15 cellular contexts compared by ENCODE assay signal in the genomic region with DNA sequence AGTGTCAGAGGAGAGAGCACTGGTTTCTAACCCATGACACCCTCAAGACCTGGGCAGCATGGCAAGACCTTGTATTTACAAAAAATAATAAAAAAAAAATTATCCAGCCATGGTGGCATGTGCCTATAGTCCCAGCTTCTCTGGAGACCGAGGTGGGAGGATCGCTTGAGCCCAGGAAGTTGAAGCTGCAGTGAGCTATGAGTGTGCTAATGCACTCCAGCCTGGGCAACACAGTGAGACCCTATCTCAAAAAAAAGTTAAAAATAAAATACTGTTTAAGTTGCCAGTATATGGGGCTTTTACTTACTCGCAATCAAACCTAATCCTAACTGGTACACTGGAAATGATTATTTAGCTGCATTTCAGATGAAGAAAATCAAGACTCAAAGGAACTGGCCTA. TPM values are rescaled to one million over a fixed set of nuclear protein-coding genes. Genes with fewer than 3 reads are reported as not detected.
DNase-seq lines count a peak whose midpoint lies in the region; ATAC-seq and TF ChIP-seq lines count a peak whose summit lies in the region.
"Had no signal": no experiment of that assay in that cellular context is flagged by ENCODE, and none has a peak within 500 bp of the region (broad histone marks: within the 10 kb centered on the region; RNA-seq: fewer than 3 reads in every experiment).

No MANE protein-coding gene starts in this region.

- no peak overlapping the region for H3K4me3 ChIP-seq in BLaER1 treated with 17β-estradiol and CSF1 and Interleukin-3, amounts not matched to agents 10 nM and 100 nM
- no peak overlapping the region for H3K4me3 ChIP-seq in Karpas-422 (ENCODE audit: low read length)
- H3K4me3 ChIP-seq in prostate gland: no peak overlapping the region
- no peak overlapping the region for H3K4me3 ChIP-seq in neural progenitor cell
- H3K4me3 ChIP-seq: GM23248 had no signal

- H2AFZ ChIP-seq in Karpas-422 (ENCODE audit: low read length) (no peak overlapping the region), neural progenitor cell (replicated peaks) (no peak overlapping the region)
- H2AFZ ChIP-seq: GM23248 had no signal

- H3K4me3 Mint-ChIP-seq in activated B cell treated with CpG ODN at 0.5 μM for 24 hours (no peak overlapping the region), neural progenitor cell (no peak overlapping the region)
- no peak overlapping the region for H3K4me3 Mint-ChIP-seq in stimulated activated memory B cell treated with anti-CD40 and anti-IgM and Interleukin-4, amounts not matched to agents 10 μg/mL and 1 μg/mL and 100 μg/mL, for 72 hours
- H3K4me3 Mint-ChIP-seq: CD8-positive, alpha-beta memory T cell had no signal

- H3F3A ChIP-seq in neural progenitor cell (ENCODE audit: low read depth): no peaks in the 10 kb centered on the region

- no peaks in the 10 kb centered on the region for H3K27me3 ChIP-seq in BLaER1 treated with 17β-estradiol and CSF1 and Interleukin-3, amounts not matched to agents 10 nM and 100 nM
- H3K27me3 ChIP-seq in Karpas-422 (ENCODE audit: low read length): no peaks in the 10 kb centered on the region
- H3K27me3 ChIP-seq in prostate gland (replicated peaks; ENCODE audit: insufficient read depth): no peaks in the 10 kb centered on the region
- H3K27me3 ChIP-seq in neural progenitor cell: no peaks in the 10 kb centered on the region

- peak overlapping the region in 4 of 11 experiments; percentile 64 to 88 (median 77); a peak in 5 of 22 replicates for H3K9ac ChIP-seq in BLaER1 treated with 17β-estradiol and CSF1 and Interleukin-3, amounts not matched to agents 10 nM and 100 nM
- H3K9ac ChIP-seq in Karpas-422 (ENCODE audit: low read length) (no peak overlapping the region), neural progenitor cell (no peak overlapping the region)
- H3K9ac ChIP-seq: GM23248 had no signal

- TF ChIP-seq POLR2A in prostate gland (IDR thresholded peaks at IDR 0.05): no peak

- H3K4me1 Mint-ChIP-seq in activated B cell treated with CpG ODN at 0.5 μM for 24 hours (peaks cover 93% of the 10 kb centered on the region), neural progenitor cell (peaks cover 6% of the 10 kb centered on the region)
- peaks cover 93% of the 10 kb centered on the region for H3K4me1 Mint-ChIP-seq in stimulated activated memory B cell treated with anti-CD40 and anti-IgM and Interleukin-4, amounts not matched to agents 10 μg/mL and 1 μg/mL and 100 μg/mL, for 72 hours

- CTCF ChIA-PET in activated B cell treated with CpG ODN at 0.5 μM for 24 hours (lab: Charles Lee): interaction anchor here (1.5 kb wide), 1 partner anchor 12 kb away, joined by 4 read pairs; no protein-coding TSS in a partner anchor

- H3K27ac Mint-ChIP-seq in activated B cell treated with CpG ODN at 0.5 μM for 24 hours (peak overlapping the region; percentile 5), neural progenitor cell (no peak overlapping the region)
- peak overlapping the region; percentile 88 for H3K27ac Mint-ChIP-seq in stimulated activated memory B cell treated with anti-CD40 and anti-IgM and Interleukin-4, amounts not matched to agents 10 μg/mL and 1 μg/mL and 100 μg/mL, for 72 hours
- H3K27ac Mint-ChIP-seq: CD8-positive, alpha-beta memory T cell had no signal

- peaks cover 81 to 97% (median 86%) of the 10 kb centered on the region in 10 experiments for H3K4me1 ChIP-seq in BLaER1 treated with 17β-estradiol and CSF1 and Interleukin-3, amounts not matched to agents 10 nM and 100 nM
- peaks cover 51% of the 10 kb centered on the region for H3K4me1 ChIP-seq in Karpas-422 (ENCODE audit: low read length)
- H3K4me1 ChIP-seq in prostate gland (replicated peaks): no peaks in the 10 kb centered on the region
- peaks cover 4% of the 10 kb centered on the region for H3K4me1 ChIP-seq in neural progenitor cell
- H3K4me1 ChIP-seq: BE2C had no signal

- WGBS in prostate gland: 95% methylated on average over 3 of the region's 3 CpGs

- H3K27me3 Mint-ChIP-seq in activated B cell treated with CpG ODN at 0.5 μM for 24 hours (no peaks in the 10 kb centered on the region), neural progenitor cell (ENCODE audit: insufficient read depth, low read depth) (no peaks in the 10 kb centered on the region)
- H3K27me3 Mint-ChIP-seq in stimulated activated memory B cell treated with anti-CD40 and anti-IgM and Interleukin-4, amounts not matched to agents 10 μg/mL and 1 μg/mL and 100 μg/mL, for 72 hours: no peaks in the 10 kb centered on the region
- H3K27me3 Mint-ChIP-seq: IgD-negative memory B cell had no signal

- H3K4me2 ChIP-seq in BLaER1 treated with 17β-estradiol and CSF1 and Interleukin-3, amounts not matched to agents 10 nM and 100 nM: peak overlapping the region; percentile 66 to 93 (median 87)
- peak overlapping the region; percentile 20 for H3K4me2 ChIP-seq in Karpas-422 (ENCODE audit: low read depth, low read length, poor library complexity, severe bottlenecking)
- no peak overlapping the region for H3K4me2 ChIP-seq in neural progenitor cell

- H3K9me3 Mint-ChIP-seq in activated B cell treated with CpG ODN at 0.5 μM for 24 hours: no peaks in the 10 kb centered on the region
- H3K9me3 Mint-ChIP-seq in stimulated activated memory B cell treated with anti-CD40 and anti-IgM and Interleukin-4, amounts not matched to agents 10 μg/mL and 1 μg/mL and 100 μg/mL, for 72 hours: no peaks in the 10 kb centered on the region
- no peaks in the 10 kb centered on the region for H3K9me3 Mint-ChIP-seq in neural progenitor cell
- H3K9me3 Mint-ChIP-seq: CD8-positive, alpha-beta memory T cell; IgD-negative memory B cell had no signal

- H3K36me3 Mint-ChIP-seq in activated B cell treated with CpG ODN at 0.5 μM for 24 hours (ENCODE audit: low read depth): no peaks in the 10 kb centered on the region
- H3K36me3 Mint-ChIP-seq in stimulated activated memory B cell treated with anti-CD40 and anti-IgM and Interleukin-4, amounts not matched to agents 10 μg/mL and 1 μg/mL and 100 μg/mL, for 72 hours: no peaks in the 10 kb centered on the region
- no peaks in the 10 kb centered on the region for H3K36me3 Mint-ChIP-seq in neural progenitor cell

- DNase-seq in Karpas-422 (no peak), activated B cell treated with CpG ODN at 0.5 μM for 24 hours (no peak), prostate gland (ENCODE audit: low spot score) (no peak), neural progenitor cell (ENCODE audit: low spot score) (no peak)
- no peak for DNase-seq in stimulated activated CD4-positive, alpha-beta T cell treated with anti-CD3 and anti-CD28 coated beads, Interleukin-1b, Interleukin-23, amount 100 ng/mL, for 48 hours
- DNase-seq: BE2C; CD8-positive, alpha-beta memory T cell; DND-41; GF-D8; GM23248 had no signal

- no peaks in the 10 kb centered on the region for H4K20me1 ChIP-seq in BLaER1 treated with 17β-estradiol and CSF1 and Interleukin-3, amounts not matched to agents 10 nM and 100 nM
- no peaks in the 10 kb centered on the region for H4K20me1 ChIP-seq in Karpas-422 (ENCODE audit: insufficient read depth, low read depth, low read length)
- no peaks in the 10 kb centered on the region for H4K20me1 ChIP-seq in neural progenitor cell (ENCODE audit: low read depth)

- intact Hi-C loops in activated B cell treated with CpG ODN at 0.5 μM for 24 hours (cut with micrococcal nuclease): loop anchor here (2.0 to 5.0 kb wide), 2 partner anchors 91 to 255 kb away; partner anchors contain the start of gene GOLGB1
- intact Hi-C loops in prostate gland (cut with DNase I): no loop called here

- POLR2A ChIA-PET in activated B cell treated with CpG ODN at 0.5 μM for 24 hours (lab: Charles Lee): interaction anchor here (0.7 to 4.2 kb wide), 2 partner anchors 7 to 209 kb away, joined by 3 to 37 read pairs; no protein-coding TSS in a partner anchor

- H3K36me3 ChIP-seq in BLaER1 treated with 17β-estradiol and CSF1 and Interleukin-3, amounts not matched to agents 10 nM and 100 nM: no peaks in the 10 kb centered on the region
- H3K36me3 ChIP-seq in Karpas-422 (ENCODE audit: insufficient read depth, low read length) (no peaks in the 10 kb centered on the region), prostate gland (no peaks in the 10 kb centered on the region), neural progenitor cell (no peaks in the 10 kb centered on the region)
- H3K36me3 ChIP-seq: BE2C had no signal

- no peak for TF ChIP-seq CTCF in activated B cell treated with CpG ODN at 0.5 μM for 24 hours (IDR thresholded peaks at IDR 0.05)
- TF ChIP-seq CTCF in prostate gland (IDR thresholded peaks at IDR 0.05): no peak
- no peak for TF ChIP-seq CTCF in neural progenitor cell (IDR thresholded peaks at IDR 0.05)

- H3K9me2 ChIP-seq in Karpas-422 (replicated peaks; ENCODE audit: insufficient read depth, low read length): no peaks in the 10 kb centered on the region

- H3K79me2 ChIP-seq in Karpas-422 (ENCODE audit: low read length): no peaks in the 10 kb centered on the region
- no peaks in the 10 kb centered on the region for H3K79me2 ChIP-seq in neural progenitor cell (ENCODE audit: low read depth)

- no peak for ATAC-seq in activated B cell treated with CpG ODN at 0.5 μM for 24 hours (ENCODE audit: low read depth)
- no peak for ATAC-seq in stimulated activated memory B cell treated with anti-CD40 and anti-IgM and Interleukin-4, amounts not matched to agents 10 μg/mL and 1 μg/mL and 100 μg/mL, for 72 hours

- peak overlapping the region; percentile 28 to 95 (median 89); a peak in 18 of 22 replicates for H3K27ac ChIP-seq in BLaER1 treated with 17β-estradiol and CSF1 and Interleukin-3, amounts not matched to agents 10 nM and 100 nM
- H3K27ac ChIP-seq in Karpas-422 (ENCODE audit: low read length) (no peak overlapping the region), prostate gland (no peak overlapping the region), neural progenitor cell (no peak overlapping the region)
- H3K27ac ChIP-seq: GM23248 had no signal

- H3K9me3 ChIP-seq in BLaER1 treated with 17β-estradiol and CSF1 and Interleukin-3, amounts not matched to agents 10 nM and 100 nM (replicated peaks in 1 of 11): 0 out of 22 replicates have a peak, but pooled peaks cover 0 to 6% (median 0%) of the 10 kb centered on the region in 11 experiments
- H3K9me3 ChIP-seq in Karpas-422 (ENCODE audit: low read length) (no peaks in the 10 kb centered on the region), prostate gland (no peaks in the 10 kb centered on the region), neural progenitor cell (ENCODE audit: low read depth) (no peaks in the 10 kb centered on the region)
- H3K9me3 ChIP-seq: BE2C, Caco-2 had no signal

RNA-seq across cellular contexts. Expression of gene ILDR1, which starts 20.2 kb away (rescaled TPM):
- total RNA-seq in Karpas-422 (2014; rRNA removed; shearing (Covaris generic); ENCODE audit: low replicate concordance): 0.52 and 0.76 TPM in 2 replicates
- total RNA-seq in activated B cell treated with CpG ODN at 0.5 μM for 24 hours: 1.3 and 1.4 TPM in 2 replicates
- 1 to 10 TPM; 8.0 to 8.3 TPM for total RNA-seq in prostate gland
- total RNA-seq in neural progenitor cell (ENCODE audit: low replicate concordance): 0.07 and 0.22 TPM in 2 replicates
- total RNA-seq: CD8-positive, alpha-beta memory T cell; GM23248 had no signal

RNA-seq across cellular contexts. Expression of gene CD86, which starts 53.3 kb away (rescaled TPM):
- 8.5 and 24.4 TPM in 2 replicates for total RNA-seq in Karpas-422 (2014; rRNA removed; shearing (Covaris generic); ENCODE audit: low replicate concordance)
- total RNA-seq in activated B cell treated with CpG ODN at 0.5 μM for 24 hours: 31.2 and 31.7 TPM in 2 replicates
- 1 to 10 TPM in 1 of 2 donors, under 1 TPM in 1; 0.68 to 1.2 TPM for total RNA-seq in prostate gland
- total RNA-seq in neural progenitor cell (ENCODE audit: low replicate concordance): not detected in 2 replicates
- total RNA-seq: Caco-2, GM23248, HT-29 had no signal

Comparison
In these comparisons a context has a peak if more than half of its experiments do, and no peak if none do; other contexts are left out.
1. H3K27ac ChIP-seq: peak in BLaER1 treated with 17β-estradiol and CSF1 and Interleukin-3, amounts not matched to agents 10 nM and 100 nM (11 of 11); none in Karpas-422 (single experiment), prostate gland (0 of 2) and neural progenitor cell (single experiment).